ENCODE assay signal across 16 cellular contexts in genomic region chr6:14703586-14703985, GRCh38.
A peak's percentile ranks its signal among the peaks of the same experiment; 100 is the strongest.
DNase-seq lines count a peak whose midpoint lies in the region; ATAC-seq and TF ChIP-seq lines count a peak whose summit lies in the region.
"Had no signal": no experiment of that assay in that cellular context is flagged by ENCODE, and none has a peak within 500 bp of the region (broad histone marks: within the 10 kb centered on the region; RNA-seq: fewer than 3 reads in every experiment).

No MANE protein-coding gene starts in this region.

- no peak for TF ChIP-seq POLR2A in NB4 (IDR thresholded peaks at IDR 0.05; ENCODE audit: extremely low read depth, insufficient read length)

- ATAC-seq in natural killer cell, result no peak
- no peak for ATAC-seq in effector memory CD8-positive, alpha-beta T cell (replicated peaks)
- ATAC-seq in lower lobe of right lung, result no peak
- ATAC-seq in CD4-positive, alpha-beta T cell (ENCODE audit: poor library complexity), result no peak
- ATAC-seq: activated CD4-positive, alpha-beta T cell treated with anti-CD3 and anti-CD28 coated beads for 36 hours had no signal

- POLR2A ChIA-PET in CD4-positive, alpha-beta T cell (lab: Charles Lee), result no interaction called here

- H3K4me1 ChIP-seq in osteoblast (ENCODE audit: insufficient read depth, low read length), result peaks cover 34% of the 10 kb centered on the region
- H3K4me1 ChIP-seq in lower lobe of right lung, result no peaks in the 10 kb centered on the region
- H3K4me1 ChIP-seq: HAP-1 had no signal

- DNase-seq in AG09319 (ENCODE audit: extremely low read depth, low read depth) (peak; percentile 64), NB4 (ENCODE audit: low read depth) (peak; percentile 36), chondrocyte (ENCODE audit: low spot score) (no peak), osteoblast (ENCODE audit: insufficient read length, low spot score, missing footprints) (peak; percentile 71), natural killer cell (no peak), lower lobe of right lung (no peak)
- no peak for DNase-seq in effector memory CD8-positive, alpha-beta T cell
- no peak for DNase-seq in CD4-positive, alpha-beta T cell
- DNase-seq: activated CD4-positive, alpha-beta T cell treated with anti-CD3 and anti-CD28 coated beads for 36 hours; CD4-positive, CD25-positive, alpha-beta regulatory T cell; MM.1S; stimulated activated CD4-positive, alpha-beta T cell treated with anti-CD3 and anti-CD28 coated beads, Interleukin-12 subunit alpha, Interleukin-12 subunit beta, amount 100 ng/mL, for 4 hours; stimulated activated CD8-positive, alpha-beta memory T cell treated with anti-CD3 and anti-CD28 coated beads, Interleukin-4, amount 100 ng/mL, for 48 hours had no signal

- H3K4me3 Mint-ChIP-seq in chondrocyte (ENCODE audit: unreplicated experiment) (no peak overlapping the region), natural killer cell (no peak overlapping the region)
- H3K4me3 Mint-ChIP-seq in effector memory CD8-positive, alpha-beta T cell, result no peak overlapping the region
- no peak overlapping the region for H3K4me3 Mint-ChIP-seq in CD4-positive, alpha-beta T cell
- H3K4me3 Mint-ChIP-seq: activated CD4-positive, alpha-beta T cell treated with anti-CD3 and anti-CD28 coated beads for 36 hours; CD4-positive, CD25-positive, alpha-beta regulatory T cell; nephron had no signal

- H3K9me3 ChIP-seq in osteoblast (ENCODE audit: low read depth, low read length) (no peaks in the 10 kb centered on the region), lower lobe of right lung (no peaks in the 10 kb centered on the region)
- no peaks in the 10 kb centered on the region for H3K9me3 ChIP-seq in CD4-positive, alpha-beta T cell (ENCODE audit: control insufficient read depth, low read length)
- H3K9me3 ChIP-seq: HAP-1 had no signal

- intact Hi-C loops in natural killer cell (cut with micrococcal nuclease), result no loop called here
- intact Hi-C loops in lower lobe of right lung (cut with DNase I), result no loop called here
- intact Hi-C loops in CD4-positive, alpha-beta T cell (cut with DNase I, micrococcal nuclease), result no loop called here

- H3K36me3 Mint-ChIP-seq in chondrocyte (ENCODE audit: low read depth) (no peaks in the 10 kb centered on the region), natural killer cell (no peaks in the 10 kb centered on the region)
- H3K36me3 Mint-ChIP-seq in effector memory CD8-positive, alpha-beta T cell (ENCODE audit: insufficient read depth), result no peaks in the 10 kb centered on the region
- no peaks in the 10 kb centered on the region for H3K36me3 Mint-ChIP-seq in CD4-positive, alpha-beta T cell (ENCODE audit: low read depth)
- H3K36me3 Mint-ChIP-seq: CD4-positive, CD25-positive, alpha-beta regulatory T cell had no signal

- H3K9me3 Mint-ChIP-seq in chondrocyte (ENCODE audit: low read depth) (peaks cover 6% of the 10 kb centered on the region), natural killer cell (no peaks in the 10 kb centered on the region)
- no peaks in the 10 kb centered on the region for H3K9me3 Mint-ChIP-seq in effector memory CD8-positive, alpha-beta T cell
- no peaks in the 10 kb centered on the region for H3K9me3 Mint-ChIP-seq in CD4-positive, alpha-beta T cell

- H3K79me2 ChIP-seq in osteoblast (ENCODE audit: insufficient read depth, low read length), result no peaks in the 10 kb centered on the region

- H3K27me3 ChIP-seq in osteoblast (ENCODE audit: insufficient read depth, low read length), result no peaks in the 10 kb centered on the region
- no peaks in the 10 kb centered on the region for H3K27me3 ChIP-seq in lower lobe of right lung (ENCODE audit: low read depth)
- H3K27me3 ChIP-seq in CD4-positive, alpha-beta T cell (ENCODE audit: control insufficient read depth, insufficient read depth, low read length), result no peaks in the 10 kb centered on the region

- H3K27ac Mint-ChIP-seq in chondrocyte (ENCODE audit: unreplicated experiment), result peak overlapping the region; percentile 50
- no peak overlapping the region for H3K27ac Mint-ChIP-seq in natural killer cell
- H3K27ac Mint-ChIP-seq in effector memory CD8-positive, alpha-beta T cell, result no peak overlapping the region
- no peak overlapping the region for H3K27ac Mint-ChIP-seq in CD4-positive, alpha-beta T cell
- H3K27ac Mint-ChIP-seq: activated CD4-positive, alpha-beta T cell treated with anti-CD3 and anti-CD28 coated beads for 36 hours; CD4-positive, CD25-positive, alpha-beta regulatory T cell; nephron; progenitor cell of endocrine pancreas had no signal

- H3K4me3 ChIP-seq in NB4 (ENCODE audit: low read depth, low read length), result no peak overlapping the region
- H3K4me3 ChIP-seq in osteoblast (ENCODE audit: insufficient read depth, low read length), result no peak overlapping the region
- no peak overlapping the region for H3K4me3 ChIP-seq in lower lobe of right lung
- H3K4me3 ChIP-seq: HAP-1 had no signal

- peak overlapping the region; percentile 100 for H3K27ac ChIP-seq in osteoblast (ENCODE audit: low read depth, low read length)
- no peak overlapping the region for H3K27ac ChIP-seq in lower lobe of right lung
- no peak overlapping the region for H3K27ac ChIP-seq in CD4-positive, alpha-beta T cell (ENCODE audit: low read depth, low read length)

- H4K20me1 ChIP-seq in osteoblast (ENCODE audit: insufficient read depth, low read length), result no peaks in the 10 kb centered on the region

- H3K27me3 Mint-ChIP-seq in chondrocyte (ENCODE audit: low read depth), result no peaks in the 10 kb centered on the region
- H3K27me3 Mint-ChIP-seq in natural killer cell (ENCODE audit: low read depth in 2 of 2), result no peaks in the 10 kb centered on the region
- H3K27me3 Mint-ChIP-seq in effector memory CD8-positive, alpha-beta T cell, result peaks cover 8 to 11% of the 10 kb centered on the region in 2 donors
- no peaks in the 10 kb centered on the region for H3K27me3 Mint-ChIP-seq in CD4-positive, alpha-beta T cell
- H3K27me3 Mint-ChIP-seq: activated CD4-positive, alpha-beta T cell treated with anti-CD3 and anti-CD28 coated beads for 36 hours; progenitor cell of endocrine pancreas had no signal

- TF ChIP-seq CTCF in AG09319 (IDR thresholded peaks at IDR 0.05; ENCODE audit: low read depth, low read length), result no peak
- no peak for TF ChIP-seq CTCF in NB4 (IDR thresholded peaks at IDR 0.05; ENCODE audit: low read depth, low read length)
- no peak for TF ChIP-seq CTCF in chondrocyte (IDR thresholded peaks at IDR 0.05)
- TF ChIP-seq CTCF in osteoblast (IDR thresholded peaks at IDR 0.05; ENCODE audit: extremely low read depth, low read depth, low read length), result no peak
- TF ChIP-seq CTCF in natural killer cell (IDR thresholded peaks at IDR 0.05), result no peak
- TF ChIP-seq CTCF in lower lobe of right lung (IDR thresholded peaks at IDR 0.05), result no peak
- no peak for TF ChIP-seq CTCF in CD4-positive, alpha-beta T cell (IDR thresholded peaks at IDR 0.05)

- peak overlapping the region; percentile 23 for H3K4me2 ChIP-seq in osteoblast (ENCODE audit: insufficient read depth, low read length)

- H3K4me1 Mint-ChIP-seq in chondrocyte (ENCODE audit: low read depth) (peaks cover 40% of the 10 kb centered on the region), natural killer cell (peaks cover 0 to 9% of the 10 kb centered on the region in 2 donors)
- peaks cover 2 to 4% of the 10 kb centered on the region in 2 donors for H3K4me1 Mint-ChIP-seq in effector memory CD8-positive, alpha-beta T cell (ENCODE audit: low read depth in 2 of 2)
- H3K4me1 Mint-ChIP-seq in CD4-positive, alpha-beta T cell (ENCODE audit: low read depth), result peaks cover 14% of the 10 kb centered on the region

- H3K36me3 ChIP-seq in osteoblast (ENCODE audit: insufficient read depth, low read length) (no peaks in the 10 kb centered on the region), lower lobe of right lung (no peaks in the 10 kb centered on the region)
- H3K36me3 ChIP-seq: HAP-1 had no signal

- peak overlapping the region; percentile 26 for H2AFZ ChIP-seq in osteoblast (ENCODE audit: low read length)

- CTCF ChIA-PET in CD4-positive, alpha-beta T cell (lab: Charles Lee), result no interaction called here

Comparison
In these comparisons a context has a peak if more than half of its experiments do, and no peak if none do; other contexts are left out.
1. DNase-seq: peak in AG09319 (single experiment), NB4 (single experiment) and osteoblast (single experiment); none in chondrocyte (single experiment), natural killer cell (single experiment), effector memory CD8-positive, alpha-beta T cell (0 of 3), lower lobe of right lung (single experiment) and CD4-positive, alpha-beta T cell (0 of 10).